ENCODE assay signal across 8 cellular contexts in the genomic region with DNA sequence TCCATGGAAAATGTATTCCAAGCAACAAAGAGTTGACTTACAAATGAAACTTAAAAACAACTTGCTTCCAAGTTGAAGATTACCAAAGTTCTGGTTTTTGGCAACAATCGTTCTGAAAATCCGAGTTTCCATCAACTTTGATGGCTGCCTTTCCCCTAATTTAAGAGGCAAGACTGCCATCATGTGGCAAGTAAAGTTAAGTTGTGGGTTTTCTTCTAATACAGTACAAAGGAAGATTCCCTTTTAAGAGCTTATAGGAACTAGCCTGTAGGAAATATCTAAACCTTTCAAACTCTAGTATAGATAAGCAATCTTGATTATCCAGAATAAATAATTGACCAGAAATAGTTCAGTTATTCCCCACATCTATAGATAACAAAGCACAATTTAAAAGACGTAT. TPM values are rescaled to one million over a fixed set of nuclear protein-coding genes. Genes with fewer than 3 reads are reported as not detected.
DNase-seq lines count a peak whose midpoint lies in the region; ATAC-seq, FAIRE-seq and TF ChIP-seq lines count a peak whose summit lies in the region.
"Not testable (repeated sequence)": the region's sequence is repeated elsewhere in the genome, so short reads cannot be mapped to it uniquely, and the experiment has no call there.

No MANE protein-coding gene starts in this region.

- TF ChIP-seq CTCF in AG10803 (conservative IDR thresholded peaks at IDR 0.05; ENCODE audit: low read length) (peak; percentile 47), coronary artery (IDR thresholded peaks at IDR 0.05) (peak; percentile 15), hepatocyte (IDR thresholded peaks at IDR 0.05; ENCODE audit: poor library complexity) (peak; percentile 62), parathyroid adenoma (IDR thresholded peaks at IDR 0.05) (peak; percentile 29)

- peak; percentile 30 for DNase-seq in AG10803 (ENCODE audit: low read depth)
- peak; percentile 61 for DNase-seq in NCI-H2171 treated with DMSO at 0.1 percent for 48 hours (lab: John Stamatoyannopoulos, UW)
- DNase-seq in coronary artery (ENCODE audit: low spot score); hepatocyte (ENCODE audit: low spot score): not testable (repeated sequence)

- not testable (repeated sequence) for H3K27me3 ChIP-seq in hepatocyte; parathyroid adenoma (ENCODE audit: control insufficient read depth, insufficient read depth, low read length)

- not testable (repeated sequence) for H3K9me2 ChIP-seq in hepatocyte (replicated peaks; ENCODE audit: insufficient read depth)

- not testable (repeated sequence) for H3K4me1 ChIP-seq in hepatocyte (ENCODE audit: insufficient read depth); parathyroid adenoma

- WGBS in hepatocyte (ENCODE audit: low lambda C conversion rate, missing lambda C conversion rate): 36% methylated on average over 3 of the region's 3 CpGs

- H2AFZ ChIP-seq in hepatocyte, parathyroid adenoma: not testable (repeated sequence)

- H3K27ac ChIP-seq in coronary artery, hepatocyte, parathyroid adenoma: not testable (repeated sequence)

- not testable (repeated sequence) for H3K4me3 ChIP-seq in AG10803 (ENCODE audit: low read length); coronary artery; hepatocyte; parathyroid adenoma (ENCODE audit: low read depth, low read length)

- H3K9me3 ChIP-seq in hepatocyte (ENCODE audit: low read depth); parathyroid adenoma (ENCODE audit: control insufficient read depth, low read length): not testable (repeated sequence)

- H3K36me3 ChIP-seq in hepatocyte (replicated peaks; ENCODE audit: insufficient read depth, low read depth); parathyroid adenoma (ENCODE audit: control insufficient read depth, insufficient read depth, low read length): not testable (repeated sequence)

- ATAC-seq in GM18511 (IDR thresholded peaks at IDR 0.05; ENCODE audit: unreplicated experiment) (peak; percentile 77), HG02884 (IDR thresholded peaks at IDR 0.05; ENCODE audit: unreplicated experiment) (peak; percentile 55)

- not testable (repeated sequence) for H3K79me2 ChIP-seq in hepatocyte, parathyroid adenoma

- H3K9ac ChIP-seq in parathyroid adenoma: not testable (repeated sequence)

- peak; percentile 98 for FAIRE-seq in TTC549 (lab: Jason Lieb, UNC)

- not testable (repeated sequence) for H4K20me1 ChIP-seq in hepatocyte (ENCODE audit: insufficient read depth, poor library complexity, severe bottlenecking)

- H3K4me2 ChIP-seq in hepatocyte; parathyroid adenoma (ENCODE audit: low read length): not testable (repeated sequence)

RNA-seq across cellular contexts. Expression of gene KIF27, which starts 9.0 kb away (rescaled TPM):
- total RNA-seq in hepatocyte: 4.4 and 4.6 TPM in 2 replicates
- 5.1 and 6.2 TPM in 2 replicates for polyA plus RNA-seq in hepatocyte
